ENCODE assay signal across 8 cellular contexts in genomic region chr11:79440451-79441158, GRCh38. TPM values are rescaled to one million over a fixed set of nuclear protein-coding genes. Genes with fewer than 3 reads are reported as not detected.
DNase-seq lines count a peak whose midpoint lies in the region; ATAC-seq and TF ChIP-seq lines count a peak whose summit lies in the region.

TSS of gene TENM4 (minus strand) at chr11:79441030. CDS start at chr11:79069944, 371,086 bp downstream.

- no peak for TF ChIP-seq POLR2A in right lobe of liver (IDR thresholded peaks at IDR 0.05)
- TF ChIP-seq POLR2A in stomach (IDR thresholded peaks at IDR 0.05), result no peak

- no peaks in the 10 kb centered on the region for H3K36me3 ChIP-seq in right lobe of liver
- H3K36me3 ChIP-seq in stomach, result no peaks in the 10 kb centered on the region

- TF ChIP-seq CTCF in right lobe of liver (IDR thresholded peaks at IDR 0.05) (no peak), stomach (IDR thresholded peaks at IDR 0.05) (no peak)

- no peak within 1 kb of the TSS for H3K4me3 Mint-ChIP-seq in activated CD4-positive, alpha-beta memory T cell treated with anti-CD3 and anti-CD28 coated beads, Interleukin-2, amount 10 ng/mL, durations not matched to agents 7 days and 5 days

- H3K27me3 ChIP-seq in right lobe of liver, result peaks cover 7 to 33% of the 10 kb centered on the region in 2 donors
- H3K27me3 ChIP-seq in stomach, result peaks cover 0 to 93% (median 58%) of the 10 kb centered on the region in 3 donors

- TF ChIP-seq EP300 in stomach (IDR thresholded peaks at IDR 0.05), result no peak

- H3K27ac Mint-ChIP-seq in activated CD4-positive, alpha-beta memory T cell treated with anti-CD3 and anti-CD28 coated beads, Interleukin-2, amount 10 ng/mL, durations not matched to agents 7 days and 5 days, result no peak within 1 kb of the TSS

- POLR2A ChIA-PET in activated CD4-positive, alpha-beta memory T cell treated with anti-CD3 and anti-CD28 coated beads, Interleukin-2, amount 10 ng/mL, durations not matched to agents 7 days and 5 days (lab: Charles Lee), result no interaction called here

- H3K27ac ChIP-seq in right lobe of liver (no peak within 1 kb of the TSS), stomach (peak within 1 kb of the TSS; percentile 47 to 78 (median 72))

- peaks cover 5% of the 10 kb centered on the region for H3K36me3 Mint-ChIP-seq in activated CD4-positive, alpha-beta memory T cell treated with anti-CD3 and anti-CD28 coated beads, Interleukin-2, amount 10 ng/mL, durations not matched to agents 7 days and 5 days (ENCODE audit: low read depth)

- WGBS in right lobe of liver (ENCODE audit: insufficient coverage, low coverage, low lambda C conversion rate, missing lambda C conversion rate), result 0% methylated on average over 4 of the region's 83 CpGs
- 1 to 4% (median 2%) methylated on average over 32 to 83 of the region's 83 CpGs for WGBS in stomach, 5 donors

- CTCF ChIA-PET in activated CD4-positive, alpha-beta memory T cell treated with anti-CD3 and anti-CD28 coated beads, Interleukin-2, amount 10 ng/mL, durations not matched to agents 7 days and 5 days (lab: Charles Lee), result no interaction called here

- intact Hi-C loops in right lobe of liver (cut with DNase I), result no loop called here
- intact Hi-C loops in stomach (cut with DNase I; ENCODE audit: low total_unique reads), result no loop called here

- H3K4me3 ChIP-seq in right lobe of liver (peak within 1 kb of the TSS in 1 of 3 donors; percentile 38), stomach (peak within 1 kb of the TSS; percentile 45 to 59 (median 52))

- peaks cover 10% of the 10 kb centered on the region for H3K4me1 Mint-ChIP-seq in activated CD4-positive, alpha-beta memory T cell treated with anti-CD3 and anti-CD28 coated beads, Interleukin-2, amount 10 ng/mL, durations not matched to agents 7 days and 5 days

- DNase-seq in G401 (ENCODE audit: low spot score) (peak; percentile 35), NOMO-1 treated with DMSO at 0.1 percent for 48 hours (lab: John Stamatoyannopoulos, UW; ENCODE audit: unreplicated experiment) (peak; percentile 79), dermis blood vessel endothelial cell (peak; percentile 5), right lobe of liver (peak in 2 of 3 donors; percentile 28 to 57), stomach (peak; percentile 56)
- DNase-seq in activated CD4-positive, alpha-beta memory T cell treated with anti-CD3 and anti-CD28 coated beads, Interleukin-2, amount 10 ng/mL, durations not matched to agents 7 days and 5 days, result no peak

- no peaks in the 10 kb centered on the region for H3K9me3 Mint-ChIP-seq in activated CD4-positive, alpha-beta memory T cell treated with anti-CD3 and anti-CD28 coated beads, Interleukin-2, amount 10 ng/mL, durations not matched to agents 7 days and 5 days

- ATAC-seq in HG02623 (IDR thresholded peaks at IDR 0.05; ENCODE audit: unreplicated experiment) (peak; percentile 33), right lobe of liver (peak; percentile 48 to 63 (median 52)), HG03469 (IDR thresholded peaks at IDR 0.05; ENCODE audit: unreplicated experiment) (no peak)

- H3K4me1 ChIP-seq in right lobe of liver (peaks cover 0 to 40% (median 6%) of the 10 kb centered on the region in 4 donors), stomach (peaks cover 44 to 54% (median 49%) of the 10 kb centered on the region in 4 donors)

- in situ Hi-C loops in G401 (cut with HindIII; ENCODE audit: low sequenced_read_pairs), result no loop called here

- H3K27me3 Mint-ChIP-seq in activated CD4-positive, alpha-beta memory T cell treated with anti-CD3 and anti-CD28 coated beads, Interleukin-2, amount 10 ng/mL, durations not matched to agents 7 days and 5 days, result peaks cover 56% of the 10 kb centered on the region

- H3K9me3 ChIP-seq in right lobe of liver (no peaks in the 10 kb centered on the region), stomach (peaks cover 0 to 8% (median 3%) of the 10 kb centered on the region in 4 donors)

RNA-seq across cellular contexts. Expression of gene TENM4, which starts in this region (rescaled TPM):
- total RNA-seq in G401 (2014; rRNA removed; shearing (Covaris generic)), result 18.6 and 18.7 TPM in 2 replicates
- total RNA-seq in dermis blood vessel endothelial cell (0.37 and 2.9 TPM in 2 replicates), right lobe of liver (under 1 TPM in 4 of 6 experiments, not detected in 2; 0.04 to 0.58 (median 0.14) TPM), stomach (10 to 100 TPM in 1 of 5 donors, 1 to 10 TPM in 2, under 1 TPM in 1, not detected in 1; 0.87 to 13.2 (median 3.8) TPM)
- under 1 TPM; 0.06 to 0.65 (median 0.31) TPM for polyA plus RNA-seq in stomach
- total RNA-seq in activated CD4-positive, alpha-beta memory T cell treated with anti-CD3 and anti-CD28 coated beads, Interleukin-2, amount 10 ng/mL, durations not matched to agents 7 days and 5 days, result not detected

Comparison
In these comparisons a context has a peak if more than half of its experiments do, and no peak if none do; other contexts are left out.
1. Peak in DNase-seq and ATAC-seq in right lobe of liver; RNA of the gene not detected or under 1 TPM.
2. H3K27ac ChIP-seq: peak in stomach (5 of 5); none in right lobe of liver (0 of 3).